Comparison of ENCODE assay signal across 8 cellular contexts in the genomic region with DNA sequence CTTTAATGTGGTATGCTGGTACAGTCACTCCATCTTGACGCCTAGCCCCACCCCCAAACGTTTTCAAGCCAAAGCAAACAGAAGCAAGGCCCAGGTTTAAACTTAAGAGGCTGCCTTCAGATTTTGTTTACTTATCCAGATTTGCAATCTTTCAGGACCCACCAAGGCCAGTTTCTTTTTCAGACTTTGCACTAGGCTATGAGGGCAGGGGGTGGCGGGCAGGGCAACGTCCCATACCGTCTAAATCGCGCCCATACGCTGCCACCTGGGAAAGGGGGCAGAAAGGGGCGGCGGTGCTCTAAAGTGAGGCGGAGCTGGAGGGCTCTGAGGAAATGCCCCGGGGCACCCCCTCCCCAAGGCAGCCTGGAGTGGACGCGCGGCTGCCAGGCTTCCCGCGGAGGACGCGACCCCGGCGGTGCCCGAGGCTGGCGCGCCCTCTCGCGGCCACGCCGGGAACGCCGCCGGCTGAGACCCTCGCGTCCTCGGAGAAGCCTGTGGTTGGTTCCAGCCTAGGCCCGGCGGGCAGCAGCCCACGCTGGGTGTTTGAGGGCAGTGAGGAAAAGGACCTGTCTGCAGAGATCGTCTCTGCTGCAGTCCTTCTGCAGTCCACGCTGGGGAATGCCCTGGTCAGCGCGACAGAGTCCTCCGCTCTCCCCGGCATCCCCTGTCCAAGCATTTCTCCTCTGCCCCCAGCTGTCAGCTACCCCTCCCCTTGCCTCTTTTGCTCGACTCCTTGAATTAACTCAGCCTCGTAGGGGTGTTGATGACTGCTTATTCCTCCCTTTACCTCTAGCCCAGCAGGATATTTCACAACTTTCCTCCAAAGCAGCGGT.
A peak's percentile ranks its signal among the peaks of the same experiment; 100 is the strongest.
DNase-seq lines count a peak whose midpoint lies in the region; ATAC-seq and TF ChIP-seq lines count a peak whose summit lies in the region.

No MANE protein-coding gene starts in this region.

- H3K27me3 Mint-ChIP-seq in activated T-helper 17 cell treated with anti-CD3 and anti-CD28 coated beads, Interleukin-2, amount 50 U/mL, for 72 hours: peaks cover 8% of the 10 kb centered on the region

- H3K27ac ChIP-seq in foreskin keratinocyte (no peak overlapping the region), ovary (no peak overlapping the region), upper lobe of left lung (peak overlapping the region in 1 of 4 donors; percentile 51)

- no peak for TF ChIP-seq POLR2A in ovary (IDR thresholded peaks at IDR 0.05)
- no peak for TF ChIP-seq POLR2A in upper lobe of left lung (IDR thresholded peaks at IDR 0.05)

- no peaks in the 10 kb centered on the region for H3K36me3 Mint-ChIP-seq in activated T-helper 17 cell treated with anti-CD3 and anti-CD28 coated beads, Interleukin-2, amount 50 U/mL, for 72 hours (ENCODE audit: low read depth)

- no peak overlapping the region for H3K27ac Mint-ChIP-seq in activated T-helper 17 cell treated with anti-CD3 and anti-CD28 coated beads, Interleukin-2, amount 50 U/mL, for 72 hours

- peak overlapping the region; percentile 64 for H3K4me3 Mint-ChIP-seq in activated T-helper 17 cell treated with anti-CD3 and anti-CD28 coated beads, Interleukin-2, amount 50 U/mL, for 72 hours

- WGBS in ovary, 3 donors: 7 to 13% (median 9%) methylated on average over 43 to 46 of the region's 46 CpGs
- 9 to 21% methylated on average over 14 to 46 of the region's 46 CpGs for WGBS in upper lobe of left lung, 2 donors

- no peak for DNase-seq in AG09309 (ENCODE audit: low read depth)
- DNase-seq in H7: peak; percentile 91
- peak; percentile 28 for DNase-seq in OCI-M2 (lab: John Stamatoyannopoulos, UW; ENCODE audit: unreplicated experiment)
- DNase-seq in foreskin keratinocyte: peak in 1 of 2 donors; percentile 11
- peak; percentile 14 to 74 (median 31) for DNase-seq in ovary
- peak; percentile 52 to 94 for DNase-seq in upper lobe of left lung

- TF ChIP-seq EP300 in ovary (IDR thresholded peaks at IDR 0.05) (no peak), upper lobe of left lung (IDR thresholded peaks at IDR 0.05) (no peak)

- intact Hi-C loops in ovary (cut with DNase I): loop anchor here in 1 of 4 donors (5.0 kb wide), 1 partner anchor 480 kb away; no protein-coding TSS in a partner anchor

- no peaks in the 10 kb centered on the region for H3K36me3 ChIP-seq in H7 (replicated peaks; ENCODE audit: control insufficient read depth, insufficient read depth, low read length)
- no peaks in the 10 kb centered on the region for H3K36me3 ChIP-seq in ovary
- no peaks in the 10 kb centered on the region for H3K36me3 ChIP-seq in upper lobe of left lung

- H3K4me3 ChIP-seq in AG09309 (ENCODE audit: control insufficient read depth, low read depth, low read length): peak overlapping the region; percentile 55
- peak overlapping the region; percentile 32 for H3K4me3 ChIP-seq in H7 (ENCODE audit: insufficient read depth, low read depth, low read length)
- peak overlapping the region; percentile 20 for H3K4me3 ChIP-seq in ovary
- peak overlapping the region in 3 of 4 donors; percentile 27 to 51 (median 51) for H3K4me3 ChIP-seq in upper lobe of left lung

- H3K4me1 ChIP-seq in foreskin keratinocyte (no peaks in the 10 kb centered on the region), ovary (ENCODE audit: insufficient read depth) (no peaks in the 10 kb centered on the region), upper lobe of left lung (peaks cover 8 to 16% (median 14%) of the 10 kb centered on the region in 4 donors)

- H3K9me3 ChIP-seq in ovary (no peaks in the 10 kb centered on the region), upper lobe of left lung (no peaks in the 10 kb centered on the region)

- TF ChIP-seq CTCF in AG09309 (IDR thresholded peaks at IDR 0.05; ENCODE audit: control insufficient read depth, insufficient read depth, low read depth, low read length, missing control alignments) (peak; percentile 64), foreskin keratinocyte (conservative IDR thresholded peaks at IDR 0.05) (peak; percentile 96), ovary (IDR thresholded peaks at IDR 0.05) (peak; percentile 50 to 70 (median 64)), upper lobe of left lung (IDR thresholded peaks at IDR 0.05) (peak; percentile 93 to 96 (median 95))

- no peaks in the 10 kb centered on the region for H3K4me1 Mint-ChIP-seq in activated T-helper 17 cell treated with anti-CD3 and anti-CD28 coated beads, Interleukin-2, amount 50 U/mL, for 72 hours

- no peaks in the 10 kb centered on the region for H3K9me3 Mint-ChIP-seq in activated T-helper 17 cell treated with anti-CD3 and anti-CD28 coated beads, Interleukin-2, amount 50 U/mL, for 72 hours

- H3K27me3 ChIP-seq in H7 (ENCODE audit: control insufficient read depth, insufficient read depth, low read length): peaks cover 3% of the 10 kb centered on the region; the same call in 1 of the 2 replicates
- H3K27me3 ChIP-seq in foreskin keratinocyte: peaks cover 21% of the 10 kb centered on the region
- no peaks in the 10 kb centered on the region for H3K27me3 ChIP-seq in ovary
- H3K27me3 ChIP-seq in upper lobe of left lung: no peaks in the 10 kb centered on the region

- peak; percentile 81 for ATAC-seq in activated T-helper 17 cell treated with anti-CD3 and anti-CD28 coated beads, Interleukin-2, amount 50 U/mL, for 72 hours (replicated peaks)
- ATAC-seq in foreskin keratinocyte (peak; percentile 59), upper lobe of left lung (ENCODE audit: low FRiP score in 2 of 2) (peak; percentile 88 to 92), GM18867 (IDR thresholded peaks at IDR 0.05; ENCODE audit: unreplicated experiment) (no peak)
